In genomic region chr12:107325075-107325474, GRCh38 we compare ENCODE assay signal across 37 cellular contexts.
"Had no signal": no experiment of that assay in that cellular context is flagged by ENCODE, and none has a peak within 500 bp of the region (broad histone marks: within the 10 kb centered on the region; RNA-seq: fewer than 3 reads in every experiment).

No MANE protein-coding gene starts in this region.

- H3K27ac ChIP-seq: adrenal gland, body of pancreas, epithelial cell of prostate, esophagus squamous epithelium, heart right ventricle, left lung, lower lobe of right lung, neutrophil, ovary, skin epidermis, thyroid gland, upper lobe of left lung, vagina, VCaP had no signal

- H3K9me3 ChIP-seq: adrenal gland, body of pancreas, esophagus squamous epithelium, heart right ventricle, left lung, lower lobe of right lung, neutrophil, ovary, thyroid gland, upper lobe of left lung, vagina had no signal

- FAIRE-seq: colon, endometrium, TTC549 had no signal

- H3K4me3 ChIP-seq: adrenal gland, body of pancreas, esophagus squamous epithelium, heart right ventricle, left lung, lower lobe of right lung, ovary, skin epidermis, thyroid gland, upper lobe of left lung, vagina had no signal

- DNase-seq: activated CD4-positive, alpha-beta T cell treated with anti-CD3 and anti-CD28 coated beads for 48 hours; activated CD4-positive, alpha-beta T cell treated with anti-CD3 and anti-CD28 coated beads, Interleukin-2, amount 50 U/mL, for 48 hours; activated CD8-positive, alpha-beta memory T cell treated with anti-CD3 and anti-CD28 coated beads for 24 hours; activated effector memory CD4-positive, alpha-beta T cell treated with anti-CD3 and anti-CD28 coated beads, Interleukin-2, amount 50 U/mL, for 16 hours; activated naive CD4-positive, alpha-beta T cell treated with anti-CD3 and anti-CD28 coated beads for 36 hours; activated naive CD8-positive, alpha-beta T cell treated with anti-CD3 and anti-CD28 coated beads for 36 hours; activated T-cell treated with anti-CD3 and anti-CD28 coated beads, Interleukin-2, amount 50 U/mL, for 1 hour; adrenal gland; aorta; body of pancreas; dermis blood vessel endothelial cell; effector CD4-positive, alpha-beta T cell; esophagus squamous epithelium; foreskin melanocyte; heart right ventricle; kidney glomerular epithelial cell; left lung; lower lobe of right lung; mesenchymal stem cell; nephron progenitor cell; ovary; stimulated activated CD4-positive, alpha-beta T cell treated with anti-CD3 and anti-CD28 coated beads, Interleukin-12 subunit alpha, Interleukin-12 subunit beta, amount 100 ng/mL, for 4 hours; stimulated activated CD4-positive, alpha-beta T cell treated with anti-CD3 and anti-CD28 coated beads, Interleukin-4, amount 100 ng/mL, for 1 hour; substantia nigra; thyroid gland; upper lobe of left lung had no signal

- ATAC-seq: activated CD4-positive, CD25-positive, alpha-beta regulatory T cell treated with anti-CD3 and anti-CD28 coated beads, Interleukin-2, amount 50 U/mL, for 24 hours; body of pancreas; heart right ventricle; left lung; lower lobe of right lung; sciatic nerve; stimulated activated effector memory CD8-positive, alpha-beta T cell treated with anti-CD3 and anti-CD28 coated beads, Interleukin-12 subunit alpha, Interleukin-12 subunit beta, amount 100 ng/mL, for 72 hours had no signal

- H3K27me3 ChIP-seq: ovary, thyroid gland, vagina had no signal

- H3K36me3 ChIP-seq: adrenal gland, esophagus squamous epithelium, heart right ventricle, left lung, lower lobe of right lung, neutrophil, ovary, thyroid gland, upper lobe of left lung, vagina had no signal
